Comparison of ENCODE assay signal across 19 cellular contexts in genomic region chr9:29796291-29796952, GRCh38.
DNase-seq lines count a peak whose midpoint lies in the region; ATAC-seq and TF ChIP-seq lines count a peak whose summit lies in the region.
"Had no signal": no experiment of that assay in that cellular context is flagged by ENCODE, and none has a peak within 500 bp of the region (broad histone marks: within the 10 kb centered on the region; RNA-seq: fewer than 3 reads in every experiment).

No MANE protein-coding gene starts in this region.

- H3K4me1 ChIP-seq in SK-N-SH (ENCODE audit: control insufficient read depth in 1 of 2, insufficient read depth in 2 of 2, low read depth in 1 of 2, low read length in 1 of 2) (no peaks in the 10 kb centered on the region), lower lobe of right lung (no peaks in the 10 kb centered on the region)
- H3K4me1 ChIP-seq: psoas muscle had no signal

- ATAC-seq in GM18508 (IDR thresholded peaks at IDR 0.05; ENCODE audit: insufficient read depth, unreplicated experiment), result peak; percentile 83
- peak; percentile 89 for ATAC-seq in GM19463 (IDR thresholded peaks at IDR 0.05; ENCODE audit: unreplicated experiment)
- peak; percentile 88 for ATAC-seq in HG02763 (IDR thresholded peaks at IDR 0.05; ENCODE audit: unreplicated experiment)
- peak; percentile 86 for ATAC-seq in HG03439 (IDR thresholded peaks at IDR 0.05; ENCODE audit: unreplicated experiment)
- ATAC-seq in lower lobe of right lung, result no peak
- ATAC-seq in CD4-positive, alpha-beta T cell (ENCODE audit: poor library complexity), result no peak
- ATAC-seq: psoas muscle had no signal

- H4K20me1 ChIP-seq in SK-N-SH (ENCODE audit: insufficient read depth), result no peaks in the 10 kb centered on the region

- H3K27me3 ChIP-seq in SK-N-SH (ENCODE audit: insufficient read depth) (no peaks in the 10 kb centered on the region), lower lobe of right lung (ENCODE audit: low read depth) (no peaks in the 10 kb centered on the region)
- no peaks in the 10 kb centered on the region for H3K27me3 ChIP-seq in CD4-positive, alpha-beta T cell (ENCODE audit: control insufficient read depth, insufficient read depth, low read length)

- no peaks in the 10 kb centered on the region for H3K36me3 Mint-ChIP-seq in CD4-positive, alpha-beta T cell (ENCODE audit: low read depth)
- H3K36me3 Mint-ChIP-seq: activated CD4-positive, alpha-beta memory T cell treated with anti-CD3 and anti-CD28 coated beads for 36 hours; brain; type B pancreatic cell had no signal

- no peak for TF ChIP-seq RAD21 in SK-N-SH (IDR thresholded peaks at IDR 0.05; ENCODE audit: low read length)

- no peaks in the 10 kb centered on the region for H3K9me3 ChIP-seq in SK-N-SH
- H3K9me3 ChIP-seq in lower lobe of right lung, result no peaks in the 10 kb centered on the region
- H3K9me3 ChIP-seq in CD4-positive, alpha-beta T cell (ENCODE audit: control insufficient read depth, low read length), result no peaks in the 10 kb centered on the region
- H3K9me3 ChIP-seq: psoas muscle had no signal

- POLR2A ChIA-PET in SK-N-SH (lab: Yijun Ruan, JAX), result no interaction called here
- POLR2A ChIA-PET in CD4-positive, alpha-beta T cell (lab: Charles Lee), result no interaction called here

- CTCF ChIA-PET in SK-N-SH (lab: Yijun Ruan, JAX), result no interaction called here
- CTCF ChIA-PET in CD4-positive, alpha-beta T cell (lab: Charles Lee), result no interaction called here

- 77% methylated on average over 2 of the region's 2 CpGs for WGBS in SK-N-SH (ENCODE audit: low lambda C conversion rate)

- H3K27ac Mint-ChIP-seq in CD4-positive, alpha-beta T cell, result no peak overlapping the region
- H3K27ac Mint-ChIP-seq: activated CD4-positive, alpha-beta memory T cell treated with anti-CD3 and anti-CD28 coated beads for 36 hours; brain; type B pancreatic cell had no signal

- H3K9me2 ChIP-seq in SK-N-SH, result no peaks in the 10 kb centered on the region

- H3K4me3 ChIP-seq in SK-N-SH (ENCODE audit: low read depth in 2 of 2, low read length in 1 of 2) (no peak overlapping the region), lower lobe of right lung (no peak overlapping the region)
- H3K4me3 ChIP-seq: psoas muscle had no signal

- no peaks in the 10 kb centered on the region for H3K9me3 Mint-ChIP-seq in CD4-positive, alpha-beta T cell
- H3K9me3 Mint-ChIP-seq: brain, type B pancreatic cell had no signal

- intact Hi-C loops in lower lobe of right lung (cut with DNase I), result no loop called here
- intact Hi-C loops in CD4-positive, alpha-beta T cell (cut with DNase I, micrococcal nuclease), result no loop called here

- H3K36me3 ChIP-seq in SK-N-SH (replicated peaks in 1 of 2; ENCODE audit: control insufficient read depth in 1 of 2, insufficient read depth in 2 of 2, low read length in 1 of 2) (no peaks in the 10 kb centered on the region), lower lobe of right lung (no peaks in the 10 kb centered on the region)

- H3F3A ChIP-seq in SK-N-SH (replicated peaks; ENCODE audit: insufficient read depth), result no peaks in the 10 kb centered on the region

- no peak overlapping the region for H3K4me3 Mint-ChIP-seq in CD4-positive, alpha-beta T cell
- H3K4me3 Mint-ChIP-seq: activated CD4-positive, alpha-beta memory T cell treated with anti-CD3 and anti-CD28 coated beads for 36 hours; brain; type B pancreatic cell had no signal

- no peak overlapping the region for H3K4me2 ChIP-seq in SK-N-SH

- no peak for TF ChIP-seq EP300 in SK-N-SH (IDR thresholded peaks at IDR 0.05; ENCODE audit: borderline replicate concordance in 1 of 2, low read depth in 1 of 2, low read length in 1 of 2)

- H3K79me2 ChIP-seq in SK-N-SH (ENCODE audit: insufficient read depth), result no peaks in the 10 kb centered on the region

- no peak overlapping the region for H3K9ac ChIP-seq in SK-N-SH

- no peak for DNase-seq in LoVo (ENCODE audit: low spot score)
- no peak for DNase-seq in SK-N-SH
- DNase-seq in lower lobe of right lung, result no peak
- no peak for DNase-seq in CD4-positive, alpha-beta T cell
- DNase-seq: activated CD4-positive, alpha-beta memory T cell treated with anti-CD3 and anti-CD28 coated beads for 36 hours; activated gamma-delta T cell; effector CD8-positive, alpha-beta T cell; H7; NCI-H1417 treated with DMSO at 0.1 percent for 48 hours; NCI-H526 treated with DMSO at 0.1 percent for 48 hours; psoas muscle; stimulated activated CD8-positive, alpha-beta memory T cell treated with anti-CD3 and anti-CD28 coated beads, Interleukin-4, amount 100 ng/mL, for 48 hours; T1000 had no signal

- H2AFZ ChIP-seq in SK-N-SH (ENCODE audit: low read depth), result no peak overlapping the region

- no peaks in the 10 kb centered on the region for H3K27me3 Mint-ChIP-seq in CD4-positive, alpha-beta T cell
- H3K27me3 Mint-ChIP-seq: activated CD4-positive, alpha-beta memory T cell treated with anti-CD3 and anti-CD28 coated beads for 36 hours; type B pancreatic cell had no signal

- H3K27ac ChIP-seq in SK-N-SH (ENCODE audit: low read depth in 2 of 2, low read length in 1 of 2), result no peak overlapping the region
- no peak overlapping the region for H3K27ac ChIP-seq in lower lobe of right lung
- no peak overlapping the region for H3K27ac ChIP-seq in CD4-positive, alpha-beta T cell (ENCODE audit: low read depth, low read length)
- H3K27ac ChIP-seq: psoas muscle had no signal

- TF ChIP-seq CTCF in SK-N-SH (IDR thresholded peaks at IDR 0.05) (no peak), lower lobe of right lung (IDR thresholded peaks at IDR 0.05) (no peak)
- TF ChIP-seq CTCF in CD4-positive, alpha-beta T cell (IDR thresholded peaks at IDR 0.05), result no peak

- no peaks in the 10 kb centered on the region for H3K4me1 Mint-ChIP-seq in CD4-positive, alpha-beta T cell (ENCODE audit: low read depth)
- H3K4me1 Mint-ChIP-seq: brain had no signal

TF ChIP-seq in SK-N-SH, 30 proteins besides CTCF, POLR2A, EP300 and RAD21:
- no peak for TF ChIP-seq CHD2 (IDR thresholded peaks at IDR 0.05; ENCODE audit: low read length, partially characterized antibody)
- TF ChIP-seq, protein P1, sequence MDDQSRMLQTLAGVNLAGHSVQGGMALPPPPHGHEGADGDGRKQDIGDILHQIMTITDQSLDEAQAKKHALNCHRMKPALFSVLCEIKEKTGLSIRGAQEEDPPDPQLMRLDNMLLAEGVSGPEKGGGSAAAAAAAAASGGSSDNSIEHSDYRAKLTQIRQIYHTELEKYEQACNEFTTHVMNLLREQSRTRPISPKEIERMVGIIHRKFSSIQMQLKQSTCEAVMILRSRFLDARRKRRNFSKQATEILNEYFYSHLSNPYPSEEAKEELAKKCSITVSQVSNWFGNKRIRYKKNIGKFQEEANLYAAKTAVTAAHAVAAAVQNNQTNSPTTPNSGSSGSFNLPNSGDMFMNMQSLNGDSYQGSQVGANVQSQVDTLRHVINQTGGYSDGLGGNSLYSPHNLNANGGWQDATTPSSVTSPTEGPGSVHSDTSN (IDR thresholded peaks at IDR 0.05), result no peak
- no peak for TF ChIP-seq TEAD4 (IDR thresholded peaks at IDR 0.05; ENCODE audit: borderline replicate concordance, insufficient read depth)
- no peak for TF ChIP-seq JUND (IDR thresholded peaks at IDR 0.05)
- no peak for TF ChIP-seq FOXJ3 (CRISPR knock-in tag; IDR thresholded peaks at IDR 0.05)
- no peak for TF ChIP-seq NRF1 (IDR thresholded peaks at IDR 0.05; ENCODE audit: low read depth, low read length)
- no peak for TF ChIP-seq POLR2AphosphoS5 (IDR thresholded peaks at IDR 0.05; ENCODE audit: low read depth, low read length)
- TF ChIP-seq EZH2phosphoT487 (IDR thresholded peaks at IDR 0.05; ENCODE audit: borderline replicate concordance, low read depth), result no peak
- TF ChIP-seq USF1 (IDR thresholded peaks at IDR 0.05; ENCODE audit: borderline replicate concordance, low read depth), result no peak

Comparison
In these comparisons a context has a peak if more than half of its experiments do, and no peak if none do; other contexts are left out.
1. ATAC-seq: peak in GM18508 (single experiment), GM19463 (single experiment), HG02763 (single experiment) and HG03439 (single experiment); none in lower lobe of right lung (0 of 2) and CD4-positive, alpha-beta T cell (single experiment).